ENCODE assay signal across 1 cellular context in the genomic region with DNA sequence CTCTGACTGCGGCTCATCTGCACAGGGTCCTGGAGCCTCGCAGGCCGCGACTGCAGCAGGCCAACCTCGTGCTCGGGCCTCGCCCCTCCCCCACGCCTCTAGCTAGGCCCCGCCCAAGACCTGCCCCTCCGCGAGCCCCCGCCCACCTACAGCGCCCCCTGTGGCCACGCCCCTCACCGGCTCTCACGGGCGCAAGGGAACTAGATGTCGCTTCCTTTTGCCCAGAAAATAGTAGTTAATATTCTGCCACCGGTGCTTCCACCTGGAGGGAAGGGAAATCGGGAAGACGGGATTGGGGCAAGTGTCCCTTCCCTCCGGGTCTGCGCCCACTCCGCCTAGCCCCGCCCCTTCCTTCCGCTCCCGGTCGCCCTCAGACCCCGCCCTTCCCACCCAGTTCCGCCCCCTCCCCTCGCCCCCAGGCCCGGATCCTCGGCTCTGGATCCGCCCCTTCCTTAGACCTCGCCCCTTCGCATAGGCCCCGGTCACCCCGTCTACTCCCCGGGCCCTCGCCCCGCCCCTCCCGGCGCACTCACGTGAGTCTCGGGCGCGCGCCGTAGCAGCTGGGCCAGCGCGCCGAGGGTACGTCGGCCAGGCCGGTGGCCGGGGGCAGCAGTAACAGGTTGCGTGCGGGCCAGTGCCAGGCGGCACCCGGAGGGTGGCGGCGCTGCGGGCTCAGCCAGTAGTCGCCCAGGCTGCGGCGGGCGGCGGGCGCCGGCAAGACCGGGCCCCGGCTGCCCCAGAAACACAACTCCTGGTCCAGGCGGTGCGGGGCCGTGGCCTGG.
TF ChIP-seq lines count a peak whose summit lies in the region.

No MANE protein-coding gene starts in this region.

TF ChIP-seq in A549, 52 proteins besides CTCF, POLR2A, EP300 and RAD21 (continued from another document):
- TF ChIP-seq, protein P1, sequence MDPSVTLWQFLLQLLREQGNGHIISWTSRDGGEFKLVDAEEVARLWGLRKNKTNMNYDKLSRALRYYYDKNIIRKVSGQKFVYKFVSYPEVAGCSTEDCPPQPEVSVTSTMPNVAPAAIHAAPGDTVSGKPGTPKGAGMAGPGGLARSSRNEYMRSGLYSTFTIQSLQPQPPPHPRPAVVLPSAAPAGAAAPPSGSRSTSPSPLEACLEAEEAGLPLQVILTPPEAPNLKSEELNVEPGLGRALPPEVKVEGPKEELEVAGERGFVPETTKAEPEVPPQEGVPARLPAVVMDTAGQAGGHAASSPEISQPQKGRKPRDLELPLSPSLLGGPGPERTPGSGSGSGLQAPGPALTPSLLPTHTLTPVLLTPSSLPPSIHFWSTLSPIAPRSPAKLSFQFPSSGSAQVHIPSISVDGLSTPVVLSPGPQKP (IDR thresholded peaks at IDR 0.05; ENCODE audit: low read depth, low read length): no peak
- TF ChIP-seq NR3C1 (IDR thresholded peaks at IDR 0.05) (no peak), NFE2L2 (conservative IDR thresholded peaks at IDR 0.05; ENCODE audit: low read length) (no peak), JUN (IDR thresholded peaks at IDR 0.05) (peak in 1 of 2 experiments; percentile 62; a peak in 2 of 5 replicates), PHF8 (IDR thresholded peaks at IDR 0.05; ENCODE audit: borderline replicate concordance, low read depth) (peak; percentile 80), CHD4 (IDR thresholded peaks at IDR 0.05; ENCODE audit: borderline replicate concordance) (no peak), HOXA7 (CRISPR knock-in tag; IDR thresholded peaks at IDR 0.05) (no peak), ZC3H11A (IDR thresholded peaks at IDR 0.05) (no peak), KDM5A (IDR thresholded peaks at IDR 0.05) (no peak), HOXB13 (CRISPR knock-in tag; IDR thresholded peaks at IDR 0.05; ENCODE audit: low read depth) (no peak), FOSL2 (IDR thresholded peaks at IDR 0.05) (no peak), FOSL2 (CRISPR knock-in tag; IDR thresholded peaks at IDR 0.05) (no peak), RCOR1 (IDR thresholded peaks at IDR 0.05; ENCODE audit: low read depth, low read length) (no peak), CBX2 (IDR thresholded peaks at IDR 0.05; ENCODE audit: borderline replicate concordance, low read depth) (no peak), EHF (CRISPR knock-in tag; IDR thresholded peaks at IDR 0.05) (no peak), ZSCAN20 (CRISPR knock-in tag; IDR thresholded peaks at IDR 0.05) (no peak), GATA3 (IDR thresholded peaks at IDR 0.05; ENCODE audit: borderline replicate concordance) (no peak)
- TF ChIP-seq, protein P2, sequence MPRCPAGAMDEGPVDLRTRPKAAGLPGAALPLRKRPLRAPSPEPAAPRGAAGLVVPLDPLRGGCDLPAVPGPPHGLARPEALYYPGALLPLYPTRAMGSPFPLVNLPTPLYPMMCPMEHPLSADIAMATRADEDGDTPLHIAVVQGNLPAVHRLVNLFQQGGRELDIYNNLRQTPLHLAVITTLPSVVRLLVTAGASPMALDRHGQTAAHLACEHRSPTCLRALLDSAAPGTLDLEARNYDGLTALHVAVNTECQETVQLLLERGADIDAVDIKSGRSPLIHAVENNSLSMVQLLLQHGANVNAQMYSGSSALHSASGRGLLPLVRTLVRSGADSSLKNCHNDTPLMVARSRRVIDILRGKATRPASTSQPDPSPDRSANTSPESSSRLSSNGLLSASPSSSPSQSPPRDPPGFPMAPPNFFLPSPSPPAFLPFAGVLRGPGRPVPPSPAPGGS (IDR thresholded peaks at IDR 0.05): peak; percentile 68; the same call in 2 of the 3 replicates
- TF ChIP-seq, protein P3, sequence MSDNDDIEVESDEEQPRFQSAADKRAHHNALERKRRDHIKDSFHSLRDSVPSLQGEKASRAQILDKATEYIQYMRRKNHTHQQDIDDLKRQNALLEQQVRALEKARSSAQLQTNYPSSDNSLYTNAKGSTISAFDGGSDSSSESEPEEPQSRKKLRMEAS (IDR thresholded peaks at IDR 0.05): peak; percentile 99
- TF ChIP-seq, protein P4, sequence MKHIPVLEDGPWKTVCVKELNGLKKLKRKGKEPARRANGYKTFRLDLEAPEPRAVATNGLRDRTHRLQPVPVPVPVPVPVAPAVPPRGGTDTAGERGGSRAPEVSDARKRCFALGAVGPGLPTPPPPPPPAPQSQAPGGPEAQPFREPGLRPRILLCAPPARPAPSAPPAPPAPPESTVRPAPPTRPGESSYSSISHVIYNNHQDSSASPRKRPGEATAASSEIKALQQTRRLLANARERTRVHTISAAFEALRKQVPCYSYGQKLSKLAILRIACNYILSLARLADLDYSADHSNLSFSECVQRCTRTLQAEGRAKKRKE (CRISPR knock-in tag; IDR thresholded peaks at IDR 0.05; ENCODE audit: low read depth): no peak
- TF ChIP-seq, protein P5, sequence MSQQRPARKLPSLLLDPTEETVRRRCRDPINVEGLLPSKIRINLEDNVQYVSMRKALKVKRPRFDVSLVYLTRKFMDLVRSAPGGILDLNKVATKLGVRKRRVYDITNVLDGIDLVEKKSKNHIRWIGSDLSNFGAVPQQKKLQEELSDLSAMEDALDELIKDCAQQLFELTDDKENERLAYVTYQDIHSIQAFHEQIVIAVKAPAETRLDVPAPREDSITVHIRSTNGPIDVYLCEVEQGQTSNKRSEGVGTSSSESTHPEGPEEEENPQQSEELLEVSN (IDR thresholded peaks at IDR 0.05; ENCODE audit: borderline replicate concordance, low read depth): peak; percentile 97
